In genomic region chr10:96690755-96691730, GRCh38 we compare ENCODE assay signal across 12 cellular contexts. TPM values are rescaled to one million over a fixed set of nuclear protein-coding genes. Genes with fewer than 3 reads are reported as not detected.
DNase-seq lines count a peak whose midpoint lies in the region; ATAC-seq and TF ChIP-seq lines count a peak whose summit lies in the region.
"Had no signal": no experiment of that assay in that cellular context is flagged by ENCODE, and none has a peak within 500 bp of the region (broad histone marks: within the 10 kb centered on the region; RNA-seq: fewer than 3 reads in every experiment).

No MANE protein-coding gene starts in this region.

- H3K4me2 ChIP-seq in osteoblast (ENCODE audit: insufficient read depth, low read length): no peak overlapping the region

- ATAC-seq in HG02610 (IDR thresholded peaks at IDR 0.05; ENCODE audit: unreplicated experiment) (peak; percentile 63), GM19023 (IDR thresholded peaks at IDR 0.05; ENCODE audit: unreplicated experiment) (no peak)
- ATAC-seq: left colon had no signal

- H4K20me1 ChIP-seq in osteoblast (ENCODE audit: insufficient read depth, low read length): no peaks in the 10 kb centered on the region

- no peak overlapping the region for H3K27ac ChIP-seq in osteoblast (ENCODE audit: low read depth, low read length)

- H3K27me3 ChIP-seq in osteoblast (ENCODE audit: insufficient read depth, low read length): no peaks in the 10 kb centered on the region

- H3K4me3 ChIP-seq in osteoblast (ENCODE audit: insufficient read depth, low read length): no peak overlapping the region

- TF ChIP-seq CTCF in osteoblast (IDR thresholded peaks at IDR 0.05; ENCODE audit: extremely low read depth, low read depth, low read length): no peak

- no peaks in the 10 kb centered on the region for H3K36me3 ChIP-seq in osteoblast (ENCODE audit: insufficient read depth, low read length)

- DNase-seq in GM03348 (ENCODE audit: low spot score) (peak; percentile 24), amniotic epithelial cell (ENCODE audit: low read depth) (peak; percentile 5), osteoblast (ENCODE audit: insufficient read length, low spot score, missing footprints) (peak; percentile 52), NCI-H1417 (lab: John Stamatoyannopoulos, UW) (no peak)
- no peak for DNase-seq in stimulated activated CD4-positive, alpha-beta T cell treated with anti-CD3 and anti-CD28 coated beads, Interleukin-2, amount 100 ng/mL, for 24 hours
- DNase-seq: DMS153; left colon; NCI-H226; stimulated activated naive CD4-positive, alpha-beta T cell treated with Interleukin-2 at 50 U/mL for 16 hours had no signal

- no peaks in the 10 kb centered on the region for H3K4me1 ChIP-seq in osteoblast (ENCODE audit: insufficient read depth, low read length)

- no peaks in the 10 kb centered on the region for H3K9me3 ChIP-seq in osteoblast (ENCODE audit: low read depth, low read length)

- no peaks in the 10 kb centered on the region for H3K79me2 ChIP-seq in osteoblast (ENCODE audit: insufficient read depth, low read length)

- H2AFZ ChIP-seq in osteoblast (ENCODE audit: low read length): no peak overlapping the region

RNA-seq across cellular contexts. Expression of gene PIK3AP1, which starts 29.3 kb away (rescaled TPM):
- 0.36 and 0.88 TPM in 2 replicates for total RNA-seq in osteoblast
- total RNA-seq: fibroblast of villous mesenchyme had no signal

Comparison
In these comparisons a context has a peak if more than half of its experiments do, and no peak if none do; other contexts are left out.
1. DNase-seq: peak in GM03348 (single experiment), amniotic epithelial cell (single experiment) and osteoblast (single experiment); none in stimulated activated CD4-positive, alpha-beta T cell treated with anti-CD3 and anti-CD28 coated beads, Interleukin-2, amount 100 ng/mL, for 24 hours (0 of 2) and NCI-H1417 (0 of 3).